Comparison of ENCODE assay signal across 9 cellular contexts in genomic region chr1:193569696-193570269, GRCh38.
DNase-seq lines count a peak whose midpoint lies in the region; ATAC-seq and TF ChIP-seq lines count a peak whose summit lies in the region.
"Had no signal": no experiment of that assay in that cellular context is flagged by ENCODE, and none has a peak within 500 bp of the region (broad histone marks: within the 10 kb centered on the region; RNA-seq: fewer than 3 reads in every experiment).

No MANE protein-coding gene starts in this region.

- peak overlapping the region; percentile 77 for H3K27ac Mint-ChIP-seq in activated T-helper 2 cell treated with anti-CD3 and anti-CD28 coated beads, Interferon-gamma antibody, Interleukin-2, Interleukin-4, amounts not matched to agents 10 μg/mL and 5 μg/mL and 100 μg/mL, durations not matched to agents 14 hours and 24 hours and 36 hours

- H3K36me3 Mint-ChIP-seq in activated T-helper 2 cell treated with anti-CD3 and anti-CD28 coated beads, Interferon-gamma antibody, Interleukin-2, Interleukin-4, amounts not matched to agents 10 μg/mL and 5 μg/mL and 100 μg/mL, durations not matched to agents 14 hours and 24 hours and 36 hours (ENCODE audit: low read depth) = peaks cover 38% of the 10 kb centered on the region

- peaks cover 33% of the 10 kb centered on the region for H3K4me1 Mint-ChIP-seq in activated T-helper 2 cell treated with anti-CD3 and anti-CD28 coated beads, Interferon-gamma antibody, Interleukin-2, Interleukin-4, amounts not matched to agents 10 μg/mL and 5 μg/mL and 100 μg/mL, durations not matched to agents 14 hours and 24 hours and 36 hours (ENCODE audit: low read depth)

- no peaks in the 10 kb centered on the region for H3K27me3 Mint-ChIP-seq in activated T-helper 2 cell treated with anti-CD3 and anti-CD28 coated beads, Interferon-gamma antibody, Interleukin-2, Interleukin-4, amounts not matched to agents 10 μg/mL and 5 μg/mL and 100 μg/mL, durations not matched to agents 14 hours and 24 hours and 36 hours (ENCODE audit: low read depth)

- peak; percentile 17 for DNase-seq in GM04503 (ENCODE audit: low read depth)
- no peak for DNase-seq in activated T-helper 2 cell treated with anti-CD3 and anti-CD28 coated beads, Interferon-gamma antibody, Interleukin-2, Interleukin-4, amounts not matched to agents 10 μg/mL and 5 μg/mL and 100 μg/mL, durations not matched to agents 14 hours and 24 hours and 36 hours (ENCODE audit: low spot score)
- no peak for DNase-seq in mucosa of descending colon
- DNase-seq in NCI-H1417 (lab: John Stamatoyannopoulos, UW) = no peak
- DNase-seq in GM19238 (ENCODE audit: insufficient read length, low spot score) = no peak
- DNase-seq in NCI-H524 (lab: John Stamatoyannopoulos, UW) = no peak
- no peak for DNase-seq in DMS 273 treated with DMSO at 0.1 percent for 48 hours (lab: John Stamatoyannopoulos, UW)
- DNase-seq: NCI-H1048 had no signal

- intact Hi-C loops in activated T-helper 2 cell treated with anti-CD3 and anti-CD28 coated beads, Interferon-gamma antibody, Interleukin-2, Interleukin-4, amounts not matched to agents 10 μg/mL and 5 μg/mL and 100 μg/mL, durations not matched to agents 14 hours and 24 hours and 36 hours (cut with micrococcal nuclease) = loop anchor here (1.0 kb wide), 4 partner anchors 11 to 132 kb away; no protein-coding TSS in a partner anchor
- intact Hi-C loops in mucosa of descending colon (cut with DNase I, micrococcal nuclease) = no loop called here

- no peak for TF ChIP-seq CTCF in mucosa of descending colon (IDR thresholded peaks at IDR 0.05)

- peaks cover 6% of the 10 kb centered on the region for H3K9me3 ChIP-seq in mucosa of descending colon

- ATAC-seq in HG02981 (IDR thresholded peaks at IDR 0.05; ENCODE audit: unreplicated experiment) (peak; percentile 95), mucosa of descending colon (peak; percentile 46)

- H3K9me3 Mint-ChIP-seq in activated T-helper 2 cell treated with anti-CD3 and anti-CD28 coated beads, Interferon-gamma antibody, Interleukin-2, Interleukin-4, amounts not matched to agents 10 μg/mL and 5 μg/mL and 100 μg/mL, durations not matched to agents 14 hours and 24 hours and 36 hours = peaks cover 58% of the 10 kb centered on the region

- no peak overlapping the region for H3K4me3 Mint-ChIP-seq in activated T-helper 2 cell treated with anti-CD3 and anti-CD28 coated beads, Interferon-gamma antibody, Interleukin-2, Interleukin-4, amounts not matched to agents 10 μg/mL and 5 μg/mL and 100 μg/mL, durations not matched to agents 14 hours and 24 hours and 36 hours (ENCODE audit: low read depth)

- H3K4me1 ChIP-seq in mucosa of descending colon (ENCODE audit: low read depth) = no peaks in the 10 kb centered on the region

- H3K36me3 ChIP-seq in mucosa of descending colon (ENCODE audit: low read depth) = no peaks in the 10 kb centered on the region

- no peak overlapping the region for H3K4me3 ChIP-seq in mucosa of descending colon
